8 cellular contexts compared by ENCODE assay signal in the genomic region with DNA sequence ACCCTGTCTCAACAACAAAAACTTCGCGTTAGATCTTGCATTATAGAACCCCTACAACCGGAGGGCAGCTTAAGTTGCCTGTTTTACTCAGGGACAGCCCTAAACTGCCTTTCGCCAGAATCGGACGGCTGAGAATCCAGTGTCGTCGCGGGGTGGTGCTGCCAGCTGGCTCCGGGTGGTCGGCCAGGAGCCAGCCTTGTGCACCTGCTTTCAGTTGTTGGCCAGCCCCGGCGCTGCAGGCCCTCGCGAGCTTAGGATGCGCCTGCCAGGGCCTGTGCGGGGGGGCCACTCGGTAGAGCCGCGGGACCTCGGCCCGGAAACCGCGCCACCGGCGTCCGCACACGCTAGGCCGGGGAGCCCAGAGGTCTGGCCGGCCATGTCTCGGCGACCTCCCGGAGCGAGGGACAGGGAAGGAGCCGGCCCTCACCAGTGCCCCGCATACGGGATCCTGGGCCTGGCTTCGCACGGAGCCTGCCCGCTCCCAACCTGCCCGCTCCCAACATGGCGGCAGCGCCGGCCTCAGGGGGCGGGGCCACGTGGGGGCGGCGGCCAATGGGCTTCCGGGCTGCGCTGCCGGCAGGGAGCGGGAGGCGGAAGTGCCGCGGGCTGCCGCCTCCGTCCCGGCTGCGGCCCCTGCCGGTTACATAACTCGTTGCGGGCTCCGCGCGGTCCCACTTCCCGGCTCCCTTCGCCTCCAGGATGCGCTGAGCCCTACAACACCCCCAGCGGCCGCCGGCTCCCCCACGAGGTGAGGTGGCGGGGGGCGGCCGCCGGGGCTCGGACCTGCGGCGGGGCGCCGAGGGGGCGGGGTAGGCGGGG. TPM values are rescaled to one million over a fixed set of nuclear protein-coding genes. Genes with fewer than 3 reads are reported as not detected.
A peak's percentile ranks its signal among the peaks of the same experiment; 100 is the strongest.
DNase-seq lines count a peak whose midpoint lies in the region; ATAC-seq, FAIRE-seq and TF ChIP-seq lines count a peak whose summit lies in the region.

No MANE protein-coding gene starts in this region.

- no peaks in the 10 kb centered on the region for H3K36me3 Mint-ChIP-seq in activated T-helper 17 cell treated with anti-CD3 and anti-CD28 coated beads, Interleukin-2, amount 50 U/mL, for 72 hours (ENCODE audit: low read depth)
- no peaks in the 10 kb centered on the region for H3K36me3 Mint-ChIP-seq in natural killer cell treated with Interleukin-12 subunit alpha and Interleukin-12 subunit beta and Interleukin-15 and Interleukin-18, amount 100 ng/mL, for 72 hours

- TF ChIP-seq CTCF in fibroblast of mammary gland (conservative IDR thresholded peaks at IDR 0.05; ENCODE audit: control insufficient read depth, insufficient read depth, low read depth, low read length), result no peak

- no peaks in the 10 kb centered on the region for H3K27me3 Mint-ChIP-seq in activated T-helper 17 cell treated with anti-CD3 and anti-CD28 coated beads, Interleukin-2, amount 50 U/mL, for 72 hours
- no peaks in the 10 kb centered on the region for H3K27me3 Mint-ChIP-seq in natural killer cell treated with Interleukin-12 subunit alpha and Interleukin-12 subunit beta and Interleukin-15 and Interleukin-18, amount 100 ng/mL, for 72 hours

- no peak for FAIRE-seq in RCC 7860 (lab: Jason Lieb, UNC)

- H3K9me3 ChIP-seq in KOPT-K1 (ENCODE audit: insufficient read depth, low read length, poor library complexity, severe bottlenecking), result no peaks in the 10 kb centered on the region

- DNase-seq in EL (peak; percentile 87), RCC 7860 (ENCODE audit: low spot score) (peak; percentile 61), fibroblast of mammary gland (ENCODE audit: low read depth) (peak; percentile 77)
- peak; percentile 93 for DNase-seq in natural killer cell treated with Interleukin-12 subunit alpha and Interleukin-12 subunit beta and Interleukin-15 and Interleukin-18, amount 100 ng/mL, for 72 hours (ENCODE audit: low spot score)
- peak; percentile 83 for DNase-seq in stimulated activated naive CD4-positive, alpha-beta T cell treated with Interleukin-2 at 50 U/mL for 16 hours (lab: John Stamatoyannopoulos, UW)

- H3K4me3 ChIP-seq in fibroblast of mammary gland (ENCODE audit: control insufficient read depth, low read depth, low read length), result peak overlapping the region; percentile 83

- peak overlapping the region; percentile 72 for H3K27ac Mint-ChIP-seq in activated T-helper 17 cell treated with anti-CD3 and anti-CD28 coated beads, Interleukin-2, amount 50 U/mL, for 72 hours
- H3K27ac Mint-ChIP-seq in natural killer cell treated with Interleukin-12 subunit alpha and Interleukin-12 subunit beta and Interleukin-15 and Interleukin-18, amount 100 ng/mL, for 72 hours, result peak overlapping the region; percentile 71 to 89

- peaks cover 29% of the 10 kb centered on the region for H3K4me1 Mint-ChIP-seq in activated T-helper 17 cell treated with anti-CD3 and anti-CD28 coated beads, Interleukin-2, amount 50 U/mL, for 72 hours
- peaks cover 43 to 47% of the 10 kb centered on the region in 2 donors for H3K4me1 Mint-ChIP-seq in natural killer cell treated with Interleukin-12 subunit alpha and Interleukin-12 subunit beta and Interleukin-15 and Interleukin-18, amount 100 ng/mL, for 72 hours (ENCODE audit: low read depth in 2 of 2)

- peak overlapping the region; percentile 96 for H3K27ac ChIP-seq in KOPT-K1 (ENCODE audit: low read depth, low read length, poor library complexity, severe bottlenecking)

- H3K9me3 Mint-ChIP-seq in activated T-helper 17 cell treated with anti-CD3 and anti-CD28 coated beads, Interleukin-2, amount 50 U/mL, for 72 hours, result no peaks in the 10 kb centered on the region
- H3K9me3 Mint-ChIP-seq in natural killer cell treated with Interleukin-12 subunit alpha and Interleukin-12 subunit beta and Interleukin-15 and Interleukin-18, amount 100 ng/mL, for 72 hours, result no peaks in the 10 kb centered on the region

- peak; percentile 65 for ATAC-seq in GM21825 (IDR thresholded peaks at IDR 0.05; ENCODE audit: unreplicated experiment)
- ATAC-seq in activated T-helper 17 cell treated with anti-CD3 and anti-CD28 coated beads, Interleukin-2, amount 50 U/mL, for 72 hours (replicated peaks), result peak; percentile 94
- ATAC-seq in natural killer cell treated with Interleukin-12 subunit alpha and Interleukin-12 subunit beta and Interleukin-15 and Interleukin-18, amount 100 ng/mL, for 72 hours, result peak; percentile 95 to 98

- H3K36me3 ChIP-seq in KOPT-K1 (ENCODE audit: insufficient read depth, low read length), result no peaks in the 10 kb centered on the region

- peak overlapping the region; percentile 81 for H3K4me3 Mint-ChIP-seq in activated T-helper 17 cell treated with anti-CD3 and anti-CD28 coated beads, Interleukin-2, amount 50 U/mL, for 72 hours
- peak overlapping the region; percentile 75 for H3K4me3 Mint-ChIP-seq in natural killer cell treated with Interleukin-12 subunit alpha and Interleukin-12 subunit beta and Interleukin-15 and Interleukin-18, amount 100 ng/mL, for 72 hours

RNA-seq across cellular contexts. Expression of a gene that starts 14.2 kb away (rescaled TPM):
- 10 to 100 TPM; 36.8 to 38.7 TPM for total RNA-seq in activated T-helper 17 cell treated with anti-CD3 and anti-CD28 coated beads, Interleukin-2, amount 50 U/mL, for 72 hours
- total RNA-seq in natural killer cell treated with Interleukin-12 subunit alpha and Interleukin-12 subunit beta and Interleukin-15 and Interleukin-18, amount 100 ng/mL, for 72 hours, result 10 to 100 TPM; 59.0 to 60.0 TPM

RNA-seq across cellular contexts. Expression of a gene that starts 14.3 kb away (rescaled TPM):
- 1 to 10 TPM; 2.0 to 3.0 TPM for total RNA-seq in activated T-helper 17 cell treated with anti-CD3 and anti-CD28 coated beads, Interleukin-2, amount 50 U/mL, for 72 hours
- total RNA-seq in natural killer cell treated with Interleukin-12 subunit alpha and Interleukin-12 subunit beta and Interleukin-15 and Interleukin-18, amount 100 ng/mL, for 72 hours, result 1 to 10 TPM; 2.7 to 2.9 TPM

RNA-seq across cellular contexts. Expression of a gene that starts 37.6 kb away (rescaled TPM):
- total RNA-seq in activated T-helper 17 cell treated with anti-CD3 and anti-CD28 coated beads, Interleukin-2, amount 50 U/mL, for 72 hours, result not detected
- total RNA-seq in natural killer cell treated with Interleukin-12 subunit alpha and Interleukin-12 subunit beta and Interleukin-15 and Interleukin-18, amount 100 ng/mL, for 72 hours, result not detected

RNA-seq across cellular contexts. Expression of a gene that starts 43.2 kb away (rescaled TPM):
- total RNA-seq in activated T-helper 17 cell treated with anti-CD3 and anti-CD28 coated beads, Interleukin-2, amount 50 U/mL, for 72 hours, result 10 to 100 TPM; 14.9 to 15.7 TPM
- 10 to 100 TPM in 1 of 2 donors, 1 to 10 TPM in 1; 4.3 to 10.8 TPM for total RNA-seq in natural killer cell treated with Interleukin-12 subunit alpha and Interleukin-12 subunit beta and Interleukin-15 and Interleukin-18, amount 100 ng/mL, for 72 hours

RNA-seq across cellular contexts. Expression of a gene that starts 56.6 kb away (rescaled TPM):
- total RNA-seq in activated T-helper 17 cell treated with anti-CD3 and anti-CD28 coated beads, Interleukin-2, amount 50 U/mL, for 72 hours, result 1 to 10 TPM; 5.8 to 8.4 TPM
- total RNA-seq in natural killer cell treated with Interleukin-12 subunit alpha and Interleukin-12 subunit beta and Interleukin-15 and Interleukin-18, amount 100 ng/mL, for 72 hours, result 10 to 100 TPM in 1 of 2 donors, 1 to 10 TPM in 1; 9.2 to 10.2 TPM

Comparison
In these comparisons a context has a peak if more than half of its experiments do, and no peak if none do; other contexts are left out.
1. Peak in every context shown above with its lines: DNase-seq, ATAC-seq, H3K4me3 ChIP-seq and H3K27ac ChIP-seq.